Comparison of ENCODE assay signal across 1 cellular context in genomic region chr6:44255848-44256247, GRCh38.
TF ChIP-seq lines count a peak whose summit lies in the region.

No MANE protein-coding gene starts in this region.

TF ChIP-seq in K562, 482 proteins besides CTCF, POLR2A, EP300 and RAD21 (continues in another document):
- TF ChIP-seq ZBTB7A (IDR thresholded peaks at IDR 0.05; ENCODE audit: borderline replicate concordance, control insufficient read depth, low read depth, low read length) (0 out of 2 replicates have a peak, but pooled peaks have one; percentile 19), MYNN (IDR thresholded peaks at IDR 0.05) (0 out of 2 replicates have a peak, but pooled peaks have one; percentile 35), MYNN (CRISPR knock-in tag; IDR thresholded peaks at IDR 0.05) (no peak), ZNF316 (IDR thresholded peaks at IDR 0.05) (0 out of 2 replicates have a peak, but pooled peaks have one; percentile 1), HNRNPLL (IDR thresholded peaks at IDR 0.05; ENCODE audit: low read depth, low read length, poor library complexity, severe bottlenecking) (no peak), TAF9B (IDR thresholded peaks at IDR 0.05; ENCODE audit: partially characterized antibody) (no peak), ATF1 (CRISPR knock-in tag; IDR thresholded peaks at IDR 0.05) (no peak), ATF1 (tag; IDR thresholded peaks at IDR 0.05) (no peak), KDM2B (CRISPR knock-in tag; IDR thresholded peaks at IDR 0.05) (no peak), ATF7 (IDR thresholded peaks at IDR 0.05) (no peak), PHF21A (IDR thresholded peaks at IDR 0.05; ENCODE audit: borderline replicate concordance, low read depth) (no peak), RB1 (IDR thresholded peaks at IDR 0.05; ENCODE audit: low read depth) (no peak), ZNF586 (CRISPR knock-in tag; conservative IDR thresholded peaks at IDR 0.05) (no peak), ZNF12 (CRISPR knock-in tag; IDR thresholded peaks at IDR 0.05) (no peak), CXXC5 (CRISPR knock-in tag; IDR thresholded peaks at IDR 0.05) (no peak), NFE2L1 (tag; IDR thresholded peaks at IDR 0.05; ENCODE audit: borderline replicate concordance, low read depth) (no peak), RBM25 (IDR thresholded peaks at IDR 0.05; ENCODE audit: low read depth, low read length, severe bottlenecking) (no peak), MEF2A (IDR thresholded peaks at IDR 0.05; ENCODE audit: control insufficient read depth, low read depth, low read length) (no peak), KAT7 (CRISPR knock-in tag; IDR thresholded peaks at IDR 0.05; ENCODE audit: borderline replicate concordance) (no peak), HBP1 (CRISPR knock-in tag; IDR thresholded peaks at IDR 0.05) (no peak), RERE (CRISPR knock-in tag; IDR thresholded peaks at IDR 0.05; ENCODE audit: borderline replicate concordance) (no peak), TCFL5 (CRISPR knock-in tag; conservative IDR thresholded peaks at IDR 0.05) (no peak), GMEB1 (CRISPR knock-in tag; IDR thresholded peaks at IDR 0.05) (no peak), ZKSCAN1 (IDR thresholded peaks at IDR 0.05; ENCODE audit: low read depth, low read length) (no peak), POLR2AphosphoS5 (IDR thresholded peaks at IDR 0.05; ENCODE audit: control insufficient read depth, insufficient read depth, low read depth, low read length) (0 out of 2 replicates have a peak, but pooled peaks have one; percentile 18), CTCFL (IDR thresholded peaks at IDR 0.05; ENCODE audit: borderline replicate concordance, insufficient read depth, low read depth, low read length, poor library complexity, severe bottlenecking) (no peak), SREBF1 (IDR thresholded peaks at IDR 0.05; ENCODE audit: borderline replicate concordance, low read depth, low read length) (no peak), EP400 (IDR thresholded peaks at IDR 0.05) (no peak), ZNF655 (CRISPR knock-in tag; IDR thresholded peaks at IDR 0.05) (no peak), SIN3A (IDR thresholded peaks at IDR 0.05; ENCODE audit: borderline replicate concordance in 2 of 2, control insufficient read depth in 1 of 2, low read depth in 2 of 2, low read length in 2 of 2) (0 out of 4 replicates have a peak, but pooled peaks of 1 of the 2 experiments have one; percentile 31), HDAC2 (IDR thresholded peaks at IDR 0.05) (no peak), TBP (optimal IDR thresholded peaks at IDR 0.05; ENCODE audit: low read depth, low read length) (no peak), ARID3A (IDR thresholded peaks at IDR 0.05; ENCODE audit: borderline replicate concordance, low read depth, low read length) (no peak), RBM34 (IDR thresholded peaks at IDR 0.05; ENCODE audit: borderline replicate concordance, insufficient read depth, low read length) (no peak), FOXM1 (IDR thresholded peaks at IDR 0.05; ENCODE audit: low read depth) (no peak), FOXM1 (CRISPR knock-in tag; IDR thresholded peaks at IDR 0.05; ENCODE audit: low read depth) (no peak), ZFP36 (IDR thresholded peaks at IDR 0.05; ENCODE audit: low read depth, low read length, partially characterized antibody) (no peak), TAL1 (IDR thresholded peaks at IDR 0.05) (no peak), MCM5 (IDR thresholded peaks at IDR 0.05; ENCODE audit: low read depth) (no peak), ZNF133 (CRISPR knock-in tag; IDR thresholded peaks at IDR 0.05) (no peak), PTBP1 (IDR thresholded peaks at IDR 0.05; ENCODE audit: low read depth, low read length) (no peak)
- TF ChIP-seq, protein P1, sequence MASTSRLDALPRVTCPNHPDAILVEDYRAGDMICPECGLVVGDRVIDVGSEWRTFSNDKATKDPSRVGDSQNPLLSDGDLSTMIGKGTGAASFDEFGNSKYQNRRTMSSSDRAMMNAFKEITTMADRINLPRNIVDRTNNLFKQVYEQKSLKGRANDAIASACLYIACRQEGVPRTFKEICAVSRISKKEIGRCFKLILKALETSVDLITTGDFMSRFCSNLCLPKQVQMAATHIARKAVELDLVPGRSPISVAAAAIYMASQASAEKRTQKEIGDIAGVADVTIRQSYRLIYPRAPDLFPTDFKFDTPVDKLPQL (IDR thresholded peaks at IDR 0.05; ENCODE audit: extremely low read depth, insufficient read length) = no peak
- TF ChIP-seq, protein P2, sequence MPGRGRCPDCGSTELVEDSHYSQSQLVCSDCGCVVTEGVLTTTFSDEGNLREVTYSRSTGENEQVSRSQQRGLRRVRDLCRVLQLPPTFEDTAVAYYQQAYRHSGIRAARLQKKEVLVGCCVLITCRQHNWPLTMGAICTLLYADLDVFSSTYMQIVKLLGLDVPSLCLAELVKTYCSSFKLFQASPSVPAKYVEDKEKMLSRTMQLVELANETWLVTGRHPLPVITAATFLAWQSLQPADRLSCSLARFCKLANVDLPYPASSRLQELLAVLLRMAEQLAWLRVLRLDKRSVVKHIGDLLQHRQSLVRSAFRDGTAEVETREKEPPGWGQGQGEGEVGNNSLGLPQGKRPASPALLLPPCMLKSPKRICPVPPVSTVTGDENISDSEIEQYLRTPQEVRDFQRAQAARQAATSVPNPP (IDR thresholded peaks at IDR 0.05; ENCODE audit: borderline replicate concordance, insufficient read depth, insufficient read length) = no peak
- TF ChIP-seq, protein P3, sequence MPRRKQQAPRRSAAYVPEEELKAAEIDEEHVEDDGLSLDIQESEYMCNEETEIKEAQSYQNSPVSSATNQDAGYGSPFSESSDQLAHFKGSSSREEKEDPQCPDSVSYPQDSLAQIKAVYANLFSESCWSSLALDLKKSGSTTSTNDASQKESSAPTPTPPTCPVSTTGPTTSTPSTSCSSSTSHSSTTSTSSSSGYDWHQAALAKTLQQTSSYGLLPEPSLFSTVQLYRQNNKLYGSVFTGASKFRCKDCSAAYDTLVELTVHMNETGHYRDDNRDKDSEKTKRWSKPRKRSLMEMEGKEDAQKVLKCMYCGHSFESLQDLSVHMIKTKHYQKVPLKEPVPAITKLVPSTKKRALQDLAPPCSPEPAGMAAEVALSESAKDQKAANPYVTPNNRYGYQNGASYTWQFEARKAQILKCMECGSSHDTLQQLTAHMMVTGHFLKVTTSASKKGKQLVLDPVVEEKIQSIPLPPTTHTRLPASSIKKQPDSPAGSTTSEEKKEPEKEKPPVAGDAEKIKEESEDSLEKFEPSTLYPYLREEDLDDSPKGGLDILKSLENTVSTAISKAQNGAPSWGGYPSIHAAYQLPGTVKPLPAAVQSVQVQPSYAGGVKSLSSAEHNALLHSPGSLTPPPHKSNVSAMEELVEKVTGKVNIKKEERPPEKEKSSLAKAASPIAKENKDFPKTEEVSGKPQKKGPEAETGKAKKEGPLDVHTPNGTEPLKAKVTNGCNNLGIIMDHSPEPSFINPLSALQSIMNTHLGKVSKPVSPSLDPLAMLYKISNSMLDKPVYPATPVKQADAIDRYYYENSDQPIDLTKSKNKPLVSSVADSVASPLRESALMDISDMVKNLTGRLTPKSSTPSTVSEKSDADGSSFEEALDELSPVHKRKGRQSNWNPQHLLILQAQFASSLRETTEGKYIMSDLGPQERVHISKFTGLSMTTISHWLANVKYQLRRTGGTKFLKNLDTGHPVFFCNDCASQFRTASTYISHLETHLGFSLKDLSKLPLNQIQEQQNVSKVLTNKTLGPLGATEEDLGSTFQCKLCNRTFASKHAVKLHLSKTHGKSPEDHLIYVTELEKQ (CRISPR knock-in tag; IDR thresholded peaks at IDR 0.05) = no peak
